In genomic region chr19:4234142-4234861, GRCh38 we compare ENCODE assay signal across 1 cellular context.
TF ChIP-seq lines count a peak whose summit lies in the region.

No MANE protein-coding gene starts in this region.

TF ChIP-seq in HepG2, 621 proteins besides CTCF, POLR2A, EP300 and RAD21 (continued from another document and continues in another):
- TF ChIP-seq ARID4A (CRISPR knock-in tag; IDR thresholded peaks at IDR 0.05; ENCODE audit: borderline replicate concordance) (peak; percentile 33; the same call in 1 of the 2 replicates), DPF2 (CRISPR knock-in tag; IDR thresholded peaks at IDR 0.05; ENCODE audit: borderline replicate concordance, low read depth) (no peak), ZNF230 (CRISPR knock-in tag; IDR thresholded peaks at IDR 0.05) (no peak), ZNF629 (CRISPR knock-in tag; conservative IDR thresholded peaks at IDR 0.05) (0 out of 2 replicates have a peak, but pooled peaks have one; percentile 5), LBX2 (CRISPR knock-in tag; IDR thresholded peaks at IDR 0.05; ENCODE audit: borderline replicate concordance) (no peak), ZNF121 (CRISPR knock-in tag; IDR thresholded peaks at IDR 0.05) (0 out of 2 replicates have a peak, but pooled peaks have one; percentile 19), MIER3 (CRISPR knock-in tag; IDR thresholded peaks at IDR 0.05; ENCODE audit: borderline replicate concordance) (no peak), ZNF800 (CRISPR knock-in tag; IDR thresholded peaks at IDR 0.05) (no peak; the same call in 1 of the 2 replicates), ZFP41 (CRISPR knock-in tag; IDR thresholded peaks at IDR 0.05; ENCODE audit: borderline replicate concordance) (no peak), KMT2A (CRISPR knock-in tag; IDR thresholded peaks at IDR 0.05) (no peak), ZFY (CRISPR knock-in tag; IDR thresholded peaks at IDR 0.05) (peak; percentile 32; the same call in 1 of the 2 replicates), ZNF280B (CRISPR knock-in tag; IDR thresholded peaks at IDR 0.05; ENCODE audit: borderline replicate concordance) (no peak), FUBP1 (CRISPR knock-in tag; IDR thresholded peaks at IDR 0.05; ENCODE audit: borderline replicate concordance) (0 out of 2 replicates have a peak, but pooled peaks have one; percentile 35), ZNF576 (CRISPR knock-in tag; IDR thresholded peaks at IDR 0.05) (no peak), BATF2 (CRISPR knock-in tag; IDR thresholded peaks at IDR 0.05) (no peak), KDM5B (CRISPR knock-in tag; IDR thresholded peaks at IDR 0.05; ENCODE audit: borderline replicate concordance) (no peak), HDAC6 (IDR thresholded peaks at IDR 0.05; ENCODE audit: low read depth, low read length) (no peak), ZNF660 (CRISPR knock-in tag; IDR thresholded peaks at IDR 0.05; ENCODE audit: borderline replicate concordance, low read depth) (no peak), ZNF878 (CRISPR knock-in tag; IDR thresholded peaks at IDR 0.05) (0 out of 2 replicates have a peak, but pooled peaks have one; percentile 14), MEIS2 (CRISPR knock-in tag; IDR thresholded peaks at IDR 0.05) (peak; percentile 69; the same call in 1 of the 2 replicates), ATF5 (CRISPR knock-in tag; IDR thresholded peaks at IDR 0.05; ENCODE audit: low read depth) (no peak), SRSF1 (optimal IDR thresholded peaks at IDR 0.05; ENCODE audit: low read depth, low read length) (no peak), ZNF12 (CRISPR knock-in tag; IDR thresholded peaks at IDR 0.05) (no peak), PRMT3 (CRISPR knock-in tag; IDR thresholded peaks at IDR 0.05; ENCODE audit: borderline replicate concordance, low read depth) (no peak), THAP7 (CRISPR knock-in tag; IDR thresholded peaks at IDR 0.05) (no peak), ZNF703 (CRISPR knock-in tag; IDR thresholded peaks at IDR 0.05; ENCODE audit: borderline replicate concordance) (no peak), ZFX (CRISPR knock-in tag; IDR thresholded peaks at IDR 0.05; ENCODE audit: low read depth) (no peak; the same call in 1 of the 2 replicates), ZNF296 (CRISPR knock-in tag; conservative IDR thresholded peaks at IDR 0.05) (no peak), ZNF691 (CRISPR knock-in tag; IDR thresholded peaks at IDR 0.05; ENCODE audit: borderline replicate concordance, low read depth) (no peak), CBX5 (CRISPR knock-in tag; IDR thresholded peaks at IDR 0.05; ENCODE audit: borderline replicate concordance) (no peak), ZNF713 (CRISPR knock-in tag; IDR thresholded peaks at IDR 0.05) (no peak), ZUFSP (CRISPR knock-in tag; IDR thresholded peaks at IDR 0.05; ENCODE audit: borderline replicate concordance) (no peak), RBFOX2 (IDR thresholded peaks at IDR 0.05; ENCODE audit: low read depth, low read length) (no peak), GATAD2A (CRISPR knock-in tag; IDR thresholded peaks at IDR 0.05) (peak; percentile 32; the same call in 1 of the 2 replicates), ZHX2 (IDR thresholded peaks at IDR 0.05; ENCODE audit: low read depth) (no peak), ZHX2 (CRISPR knock-in tag; IDR thresholded peaks at IDR 0.05; ENCODE audit: borderline replicate concordance) (no peak), ZNF333 (CRISPR knock-in tag; IDR thresholded peaks at IDR 0.05; ENCODE audit: borderline replicate concordance) (no peak)
